Comparison of ENCODE assay signal across 31 cellular contexts in the genomic region with DNA sequence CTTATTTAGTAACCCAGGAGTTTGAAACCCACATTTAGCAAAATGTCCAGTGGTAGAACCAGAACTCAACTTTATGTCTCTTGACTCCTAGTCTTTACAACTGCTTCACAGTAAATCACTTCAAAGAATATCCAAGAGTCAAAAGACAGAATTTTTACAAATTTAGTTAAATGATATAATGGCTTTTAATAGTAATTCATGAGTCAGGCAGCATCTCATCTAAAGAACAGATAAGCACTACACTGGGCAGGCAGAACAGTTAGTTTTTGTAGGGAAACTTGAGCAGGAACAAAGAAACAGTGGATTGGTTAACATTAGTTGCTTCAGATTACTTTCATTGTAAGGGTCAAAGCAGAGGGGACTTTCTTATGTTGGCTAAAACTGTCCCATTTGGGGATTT.
"Had no signal": no experiment of that assay in that cellular context is flagged by ENCODE, and none has a peak within 500 bp of the region (broad histone marks: within the 10 kb centered on the region; RNA-seq: fewer than 3 reads in every experiment).

No MANE protein-coding gene starts in this region.

- H3K9me3 ChIP-seq: ascending aorta, heart left ventricle had no signal

- H3K36me3 ChIP-seq: brain microvascular endothelial cell had no signal

- H3K4me3 ChIP-seq: ascending aorta, coronary artery, dorsolateral prefrontal cortex, heart left ventricle had no signal

- H3K9me3 Mint-ChIP-seq: activated CD4-positive, alpha-beta memory T cell treated with anti-CD3 and anti-CD28 coated beads for 36 hours; activated CD4-positive, alpha-beta T cell treated with anti-CD3 and anti-CD28 coated beads, Interleukin-2, amount 10 ng/mL, durations not matched to agents 24 days and 14 days; activated naive CD4-positive, alpha-beta T cell treated with anti-CD3 and anti-CD28 coated beads, Interleukin-2, amount 10 ng/mL, durations not matched to agents 7 days and 5 days; activated naive CD4-positive, alpha-beta T cell treated with anti-CD3 and anti-CD28 coated beads, Interleukin-2, amount 50 U/mL, for 72 hours; activated naive CD8-positive, alpha-beta T cell treated with anti-CD3 and anti-CD28 coated beads, Interleukin-2, amount 10 ng/mL, durations not matched to agents 7 days and 5 days; activated T-cell treated with anti-CD3 and anti-CD28 coated beads, Interleukin-2, amount 50 U/mL, for 24 hours; activated T-cell treated with anti-CD3 and anti-CD28 coated beads, Interleukin-2, amount 50 U/mL, for 72 hours; central memory CD8-positive, alpha-beta T cell; dendritic cell treated with granulocyte-macrophage colony-stimulating factor and Interleukin-4, amounts not matched to agents 40 ng/mL and 50 ng/mL, for 4 days; endodermal cell; T-helper 2 cell treated with Interferon-gamma antibody and Interleukin-4, amounts not matched to agents 5 μg/mL and 100 μg/mL, for 36 hours had no signal

- H3K4me1 Mint-ChIP-seq: activated CD4-positive, alpha-beta T cell treated with anti-CD3 and anti-CD28 coated beads for 36 hours; activated CD4-positive, alpha-beta T cell treated with anti-CD3 and anti-CD28 coated beads, Interleukin-2, amount 10 ng/mL, durations not matched to agents 24 days and 14 days; activated naive CD4-positive, alpha-beta T cell treated with anti-CD3 and anti-CD28 coated beads, Interleukin-2, amount 10 ng/mL, durations not matched to agents 7 days and 5 days; activated naive CD8-positive, alpha-beta T cell treated with anti-CD3 and anti-CD28 coated beads, Interleukin-2, amount 10 ng/mL, durations not matched to agents 7 days and 5 days; central memory CD8-positive, alpha-beta T cell had no signal

- ATAC-seq: activated CD4-positive, alpha-beta T cell treated with anti-CD3 and anti-CD28 coated beads for 36 hours; activated CD8-positive, alpha-beta T cell treated with anti-CD3 and anti-CD28 coated beads, Interleukin-2, amount 10 ng/mL, durations not matched to agents 7 days and 5 days; activated naive CD4-positive, alpha-beta T cell treated with anti-CD3 and anti-CD28 coated beads, Interleukin-2, amount 50 U/mL, for 72 hours; activated T-cell treated with anti-CD3 and anti-CD28 coated beads, Interleukin-2, amount 50 U/mL, for 72 hours; esophagus mucosa; heart left ventricle; T-helper 17 cell had no signal

- H3K27ac ChIP-seq: ascending aorta, brain microvascular endothelial cell, coronary artery, dorsolateral prefrontal cortex, heart left ventricle, WERI-Rb-1 had no signal

- H3K4me1 ChIP-seq: heart left ventricle had no signal

- H3K36me3 Mint-ChIP-seq: activated naive CD4-positive, alpha-beta T cell treated with anti-CD3 and anti-CD28 coated beads, Interleukin-2, amount 10 ng/mL, durations not matched to agents 7 days and 5 days; activated naive CD4-positive, alpha-beta T cell treated with anti-CD3 and anti-CD28 coated beads, Interleukin-2, amount 50 U/mL, for 72 hours; activated naive CD8-positive, alpha-beta T cell treated with anti-CD3 and anti-CD28 coated beads, Interleukin-2, amount 10 ng/mL, durations not matched to agents 7 days and 5 days had no signal

- H3K4me3 Mint-ChIP-seq: activated CD4-positive, alpha-beta memory T cell treated with anti-CD3 and anti-CD28 coated beads for 36 hours; activated CD4-positive, alpha-beta T cell treated with anti-CD3 and anti-CD28 coated beads for 36 hours; activated CD4-positive, alpha-beta T cell treated with anti-CD3 and anti-CD28 coated beads, Interleukin-2, amount 10 ng/mL, durations not matched to agents 24 days and 14 days; activated CD8-positive, alpha-beta T cell treated with anti-CD3 and anti-CD28 coated beads, Interleukin-2, amount 10 ng/mL, durations not matched to agents 7 days and 5 days; activated naive CD4-positive, alpha-beta T cell treated with anti-CD3 and anti-CD28 coated beads, Interleukin-2, amount 10 ng/mL, durations not matched to agents 7 days and 5 days; activated naive CD8-positive, alpha-beta T cell treated with anti-CD3 and anti-CD28 coated beads, Interleukin-2, amount 10 ng/mL, durations not matched to agents 7 days and 5 days; activated T-cell treated with anti-CD3 and anti-CD28 coated beads, Interleukin-2, amount 50 U/mL, for 24 hours; activated T-cell treated with anti-CD3 and anti-CD28 coated beads, Interleukin-2, amount 50 U/mL, for 72 hours; central memory CD8-positive, alpha-beta T cell; dendritic cell treated with granulocyte-macrophage colony-stimulating factor and Interleukin-4, amounts not matched to agents 40 ng/mL and 50 ng/mL, for 4 days; endodermal cell; T-helper 17 cell; T-helper 2 cell treated with Interferon-gamma antibody and Interleukin-4, amounts not matched to agents 5 μg/mL and 100 μg/mL, for 36 hours had no signal

- DNase-seq: activated CD4-positive, alpha-beta memory T cell treated with anti-CD3 and anti-CD28 coated beads for 36 hours; activated CD4-positive, alpha-beta T cell treated with anti-CD3 and anti-CD28 coated beads for 36 hours; activated CD4-positive, alpha-beta T cell treated with anti-CD3 and anti-CD28 coated beads, Interleukin-2, amount 10 ng/mL, durations not matched to agents 24 days and 14 days; activated CD4-positive, CD25-positive, alpha-beta regulatory T cell; activated CD4-positive, CD25-positive, alpha-beta regulatory T cell treated with anti-CD3 and anti-CD28 coated beads, Interleukin-2, amount 50 U/mL, for 72 hours; activated CD8-positive, alpha-beta memory T cell treated with anti-CD3 and anti-CD28 coated beads, Interleukin-2, amount 50 U/mL, for 48 hours; activated CD8-positive, alpha-beta T cell treated with anti-CD3 and anti-CD28 coated beads, Interleukin-2, amount 10 ng/mL, durations not matched to agents 7 days and 5 days; activated gamma-delta T cell; activated naive CD4-positive, alpha-beta T cell; activated naive CD4-positive, alpha-beta T cell treated with anti-CD3 and anti-CD28 coated beads, Interleukin-2, amount 10 ng/mL, durations not matched to agents 7 days and 5 days; activated naive CD8-positive, alpha-beta T cell treated with anti-CD3 and anti-CD28 coated beads, Interleukin-2, amount 10 ng/mL, durations not matched to agents 7 days and 5 days; activated T-cell treated with anti-CD3 and anti-CD28 coated beads for 4 hours; activated T-cell treated with anti-CD3 and anti-CD28 coated beads, Interleukin-2, amount 50 U/mL, for 24 hours; activated T-cell treated with anti-CD3 and anti-CD28 coated beads, Interleukin-2, amount 50 U/mL, for 72 hours; brain microvascular endothelial cell; dorsolateral prefrontal cortex; effector memory CD4-positive, alpha-beta T cell; endodermal cell; foreskin fibroblast; heart left ventricle; T-helper 1 cell; T-helper 17 cell; T1000; WERI-Rb-1 had no signal

- H3K27ac Mint-ChIP-seq: activated CD4-positive, alpha-beta memory T cell treated with anti-CD3 and anti-CD28 coated beads for 36 hours; activated CD4-positive, alpha-beta T cell treated with anti-CD3 and anti-CD28 coated beads for 36 hours; activated CD4-positive, alpha-beta T cell treated with anti-CD3 and anti-CD28 coated beads, Interleukin-2, amount 10 ng/mL, durations not matched to agents 24 days and 14 days; activated CD8-positive, alpha-beta T cell treated with anti-CD3 and anti-CD28 coated beads, Interleukin-2, amount 10 ng/mL, durations not matched to agents 7 days and 5 days; activated naive CD4-positive, alpha-beta T cell treated with anti-CD3 and anti-CD28 coated beads, Interleukin-2, amount 10 ng/mL, durations not matched to agents 7 days and 5 days; activated naive CD4-positive, alpha-beta T cell treated with anti-CD3 and anti-CD28 coated beads, Interleukin-2, amount 50 U/mL, for 72 hours; activated naive CD8-positive, alpha-beta T cell treated with anti-CD3 and anti-CD28 coated beads, Interleukin-2, amount 10 ng/mL, durations not matched to agents 7 days and 5 days; activated T-cell treated with anti-CD3 and anti-CD28 coated beads, Interleukin-2, amount 50 U/mL, for 24 hours; activated T-cell treated with anti-CD3 and anti-CD28 coated beads, Interleukin-2, amount 50 U/mL, for 72 hours; dendritic cell treated with granulocyte-macrophage colony-stimulating factor and Interleukin-4, amounts not matched to agents 40 ng/mL and 50 ng/mL, for 4 days; endodermal cell; T-helper 17 cell; T-helper 2 cell treated with Interferon-gamma antibody and Interleukin-4, amounts not matched to agents 5 μg/mL and 100 μg/mL, for 36 hours had no signal

- H3K27me3 ChIP-seq: ascending aorta, brain microvascular endothelial cell, dorsolateral prefrontal cortex, heart left ventricle had no signal

- H3K27me3 Mint-ChIP-seq: activated CD4-positive, alpha-beta memory T cell treated with anti-CD3 and anti-CD28 coated beads for 36 hours; activated CD4-positive, alpha-beta T cell treated with anti-CD3 and anti-CD28 coated beads for 36 hours; activated naive CD4-positive, alpha-beta T cell treated with anti-CD3 and anti-CD28 coated beads, Interleukin-2, amount 10 ng/mL, durations not matched to agents 7 days and 5 days; activated naive CD8-positive, alpha-beta T cell treated with anti-CD3 and anti-CD28 coated beads, Interleukin-2, amount 10 ng/mL, durations not matched to agents 7 days and 5 days; activated T-cell treated with anti-CD3 and anti-CD28 coated beads, Interleukin-2, amount 50 U/mL, for 24 hours; central memory CD8-positive, alpha-beta T cell; T-helper 17 cell had no signal
